In the genomic region with DNA sequence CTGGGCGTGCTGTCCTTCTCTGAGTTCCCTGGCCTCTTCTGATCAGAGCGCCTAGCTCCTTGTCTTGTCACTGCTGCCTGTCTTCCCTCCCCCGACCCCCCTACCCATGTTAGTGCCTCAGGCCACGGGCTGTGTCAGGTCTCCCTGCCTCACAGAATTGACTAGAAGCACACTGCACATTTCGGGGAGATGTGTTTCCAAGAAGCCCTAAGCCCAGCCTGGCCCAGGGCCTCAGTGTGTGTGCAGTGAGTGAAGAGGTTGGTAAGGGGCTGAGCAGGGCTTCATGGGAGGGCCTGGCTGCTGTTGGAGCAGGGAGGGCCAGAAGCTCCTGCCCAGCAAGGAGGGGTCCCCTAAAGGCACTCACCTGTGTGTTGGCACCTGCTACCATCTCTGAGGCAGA, we compare ENCODE assay signal across 15 cellular contexts. TPM values are rescaled to one million over a fixed set of nuclear protein-coding genes. Genes with fewer than 3 reads are reported as not detected.
DNase-seq lines count a peak whose midpoint lies in the region; ATAC-seq, FAIRE-seq and TF ChIP-seq lines count a peak whose summit lies in the region.
"Had no signal": no experiment of that assay in that cellular context is flagged by ENCODE, and none has a peak within 500 bp of the region (broad histone marks: within the 10 kb centered on the region; RNA-seq: fewer than 3 reads in every experiment).

No MANE protein-coding gene starts in this region.

- H3K27ac ChIP-seq in kidney (ENCODE audit: low read depth in 2 of 2, low read length in 2 of 2) (no peak overlapping the region), upper lobe of right lung (no peak overlapping the region), caudate nucleus (ENCODE audit: low read depth, low read length) (no peak overlapping the region)
- H3K27ac ChIP-seq: BLaER1, GM23248 had no signal

- H3K9me3 Mint-ChIP-seq in CD14-positive monocyte = no peaks in the 10 kb centered on the region
- H3K9me3 Mint-ChIP-seq: CD8-positive, alpha-beta T cell had no signal

- H3K36me3 Mint-ChIP-seq in CD14-positive monocyte = no peaks in the 10 kb centered on the region
- H3K36me3 Mint-ChIP-seq: CD8-positive, alpha-beta T cell had no signal

- H3K4me3 ChIP-seq in kidney (ENCODE audit: low read length in 2 of 2) = no peak overlapping the region
- no peak overlapping the region for H3K4me3 ChIP-seq in upper lobe of right lung
- H3K4me3 ChIP-seq: BLaER1, GM23248 had no signal

- ATAC-seq in upper lobe of right lung (no peak), GM18867 (IDR thresholded peaks at IDR 0.05; ENCODE audit: unreplicated experiment) (no peak)
- ATAC-seq: CD8-positive, alpha-beta T cell had no signal

- no peaks in the 10 kb centered on the region for H3K27me3 ChIP-seq in upper lobe of right lung

- H3K27me3 Mint-ChIP-seq in CD14-positive monocyte (ENCODE audit: low read depth in 3 of 3) = peaks cover 24 to 45% (median 37%) of the 10 kb centered on the region in 3 donors

- H3K4me3 Mint-ChIP-seq in CD14-positive monocyte = no peak overlapping the region
- H3K4me3 Mint-ChIP-seq: CD8-positive, alpha-beta T cell had no signal

- intact Hi-C loops in CD14-positive monocyte (cut with micrococcal nuclease) = no loop called here
- intact Hi-C loops in kidney (cut with DNase I) = no loop called here
- intact Hi-C loops in posterior vena cava (cut with DNase I) = no loop called here
- intact Hi-C loops in upper lobe of right lung (cut with DNase I) = no loop called here

- TF ChIP-seq CTCF in CD14-positive monocyte (IDR thresholded peaks at IDR 0.05) = no peak
- no peak for TF ChIP-seq CTCF in kidney (IDR thresholded peaks at IDR 0.05; ENCODE audit: borderline replicate concordance, extremely low read depth, insufficient read depth)
- TF ChIP-seq CTCF in upper lobe of right lung (IDR thresholded peaks at IDR 0.05) = no peak

- H3K36me3 ChIP-seq in kidney (ENCODE audit: control insufficient read depth in 1 of 2, insufficient read depth in 2 of 2, low read length in 2 of 2) (no peaks in the 10 kb centered on the region), upper lobe of right lung (no peaks in the 10 kb centered on the region)
- H3K36me3 ChIP-seq: BLaER1 had no signal

- DNase-seq in CD14-positive monocyte (ENCODE audit: low spot score) (peak; percentile 38), kidney (peak; percentile 40), posterior vena cava (ENCODE audit: low spot score) (peak; percentile 47), upper lobe of right lung (peak; percentile 25), caudate nucleus (lab: John Stamatoyannopoulos, UW) (no peak)
- no peak for DNase-seq in stimulated activated naive CD4-positive, alpha-beta T cell treated with Interleukin-2 at 50 U/mL for 16 hours (lab: John Stamatoyannopoulos, UW)
- DNase-seq: 8988T; Calu3; CD8-positive, alpha-beta T cell; DMS79 treated with DMSO at 0.1 percent for 48 hours; GF-D8; GM23248; HCEC 1CT had no signal

- no peak overlapping the region for H3K27ac Mint-ChIP-seq in CD14-positive monocyte
- H3K27ac Mint-ChIP-seq: CD8-positive, alpha-beta T cell had no signal

- H3K4me1 Mint-ChIP-seq in CD14-positive monocyte = no peaks in the 10 kb centered on the region

- H3K9ac ChIP-seq in kidney (ENCODE audit: low read length in 2 of 2) = no peak overlapping the region
- H3K9ac ChIP-seq: BLaER1, GM23248 had no signal

- H3K9me3 ChIP-seq in kidney (ENCODE audit: control insufficient read depth in 1 of 2, low read length in 2 of 2) (no peaks in the 10 kb centered on the region), upper lobe of right lung (no peaks in the 10 kb centered on the region)
- H3K9me3 ChIP-seq: BLaER1 had no signal

- no peak for FAIRE-seq in kidney (lab: Jason Lieb, UNC)

- H3K4me1 ChIP-seq in kidney (ENCODE audit: control insufficient read depth in 1 of 2, insufficient read depth in 1 of 2, low read depth in 1 of 2, low read length in 2 of 2) (no peaks in the 10 kb centered on the region), upper lobe of right lung (no peaks in the 10 kb centered on the region)

RNA-seq across cellular contexts. Expression of gene KCNF1, which starts 13.1 kb away (rescaled TPM):
- polyA plus RNA-seq in CD14-positive monocyte = not detected
- total RNA-seq in kidney = 0.63 TPM
- polyA plus RNA-seq in kidney (ENCODE audit: insufficient read depth, low read depth, low replicate concordance) = 0.67 TPM
- under 1 TPM; 0.19 to 0.29 TPM for total RNA-seq in posterior vena cava
- 0.17 TPM for total RNA-seq in upper lobe of right lung
- total RNA-seq: Calu3; CD8-positive, alpha-beta T cell had no signal

Comparison
In these comparisons a context has a peak if more than half of its experiments do, and no peak if none do; other contexts are left out.
1. DNase-seq: peak in CD14-positive monocyte (single experiment), kidney (single experiment), posterior vena cava (single experiment) and upper lobe of right lung (single experiment); none in stimulated activated naive CD4-positive, alpha-beta T cell treated with Interleukin-2 at 50 U/mL for 16 hours (single experiment) and caudate nucleus (0 of 61).